ENCODE assay signal across 7 cellular contexts in the genomic region with DNA sequence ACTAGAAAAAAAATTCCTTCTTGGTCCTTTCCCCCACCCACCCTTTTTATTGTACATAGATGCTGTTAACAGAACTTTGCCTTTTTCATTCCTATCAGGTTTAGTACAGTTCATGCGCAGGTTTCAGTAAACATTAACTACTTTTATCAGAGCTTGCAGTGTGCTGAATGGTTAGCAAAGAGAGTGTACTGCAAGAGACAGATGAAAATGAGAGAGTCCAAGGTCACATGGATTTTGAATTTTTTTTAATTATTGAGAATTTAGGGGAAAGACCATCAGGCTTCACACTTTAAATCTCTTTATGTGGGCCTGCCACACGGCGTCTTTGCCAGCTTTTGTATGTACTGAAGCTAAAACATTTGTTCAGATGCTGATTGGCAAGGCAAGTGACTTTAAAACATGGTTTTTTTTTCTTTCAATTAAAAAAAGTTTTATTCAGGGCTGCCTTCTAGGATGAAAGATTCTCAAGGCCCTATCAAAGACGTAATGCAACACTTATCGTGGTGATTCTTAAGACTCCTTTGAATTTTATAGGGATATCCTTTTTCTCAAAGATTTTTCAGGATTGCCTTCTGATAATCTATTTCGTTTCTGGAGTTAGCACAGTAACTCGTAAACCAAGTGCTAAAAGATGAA. TPM values are rescaled to one million over a fixed set of nuclear protein-coding genes. Genes with fewer than 3 reads are reported as not detected.
DNase-seq lines count a peak whose midpoint lies in the region; ATAC-seq and TF ChIP-seq lines count a peak whose summit lies in the region.

No MANE protein-coding gene starts in this region.

- H3K27ac ChIP-seq in OCI-LY3 (ENCODE audit: low read length) (peak overlapping the region; percentile 13; the same call in 1 of the 2 replicates), psoas muscle (peak overlapping the region; percentile 99)

- no peaks in the 10 kb centered on the region for H3K27me3 ChIP-seq in OCI-LY3 (ENCODE audit: low read depth, low read length)
- H3K27me3 ChIP-seq in psoas muscle (ENCODE audit: insufficient read depth in 3 of 3, low read length in 2 of 3), result no peaks in the 10 kb centered on the region

- WGBS in psoas muscle, 3 donors, result 59 to 88% (median 63%) methylated on average over 7 of the region's 7 CpGs

- DNase-seq in GM12864 (ENCODE audit: low read depth) (no peak), erythroblast (lab: John Stamatoyannopoulos, UW) (peak; percentile 66 to 82), psoas muscle (no peak), posterior vena cava (ENCODE audit: low spot score) (no peak), anterior cingulate cortex (lab: John Stamatoyannopoulos, UW) (no peak)
- no peak for DNase-seq in stimulated activated CD4-positive, alpha-beta T cell treated with anti-CD3 and anti-CD28 coated beads, Interleukin-4, amount 100 ng/mL, for 24 hours

- H2AFZ ChIP-seq in OCI-LY3 (ENCODE audit: low read depth, low read length), result no peak overlapping the region

- H3K79me2 ChIP-seq in OCI-LY3 (ENCODE audit: low read length), result peaks cover 81% of the 10 kb centered on the region

- peaks cover 43% of the 10 kb centered on the region for H4K20me1 ChIP-seq in OCI-LY3 (ENCODE audit: insufficient read depth, low read length)

- no peak for TF ChIP-seq POLR2A in erythroblast (IDR thresholded peaks at IDR 0.05; ENCODE audit: low read length)

- no peaks in the 10 kb centered on the region for H3K9me3 ChIP-seq in OCI-LY3 (ENCODE audit: insufficient read depth, low read length)
- no peaks in the 10 kb centered on the region for H3K9me3 ChIP-seq in psoas muscle

- H3K36me3 ChIP-seq in OCI-LY3 (replicated peaks; ENCODE audit: low read depth, low read length), result no peaks in the 10 kb centered on the region
- H3K36me3 ChIP-seq in psoas muscle (ENCODE audit: insufficient read depth in 1 of 2, low read depth in 1 of 2), result no peaks in the 10 kb centered on the region

- no peak for ATAC-seq in psoas muscle

- peak overlapping the region; percentile 98 for H3K4me2 ChIP-seq in OCI-LY3 (ENCODE audit: low read length)

- H3K4me1 ChIP-seq in OCI-LY3 (ENCODE audit: low read length), result peaks cover 89% of the 10 kb centered on the region
- peaks cover 73% of the 10 kb centered on the region for H3K4me1 ChIP-seq in psoas muscle

- intact Hi-C loops in psoas muscle (cut with DNase I) (loop anchor here (5.0 to 10.0 kb wide), 2 partner anchors 77 to 405 kb away; no protein-coding TSS in a partner anchor), posterior vena cava (cut with DNase I) (no loop called here)

- peak overlapping the region; percentile 75; the same call in 1 of the 2 replicates for H3K4me3 ChIP-seq in GM12864 (ENCODE audit: low read depth, low read length)
- H3K4me3 ChIP-seq in OCI-LY3 (ENCODE audit: low read length), result peak overlapping the region; percentile 78
- peak overlapping the region; percentile 83 for H3K4me3 ChIP-seq in psoas muscle

- peak overlapping the region; percentile 71 for H3K9ac ChIP-seq in OCI-LY3 (ENCODE audit: low read length)

- TF ChIP-seq CTCF in GM12864 (IDR thresholded peaks at IDR 0.05; ENCODE audit: low read depth, low read length, missing control alignments), result no peak
- no peak for TF ChIP-seq CTCF in OCI-LY3 (IDR thresholded peaks at IDR 0.05; ENCODE audit: low read depth, low read length)
- no peak for TF ChIP-seq CTCF in psoas muscle (IDR thresholded peaks at IDR 0.05)

RNA-seq across cellular contexts. Expression of a gene that starts 32.2 kb away (rescaled TPM):
- total RNA-seq in psoas muscle (10 to 100 TPM; 32.7 to 49.4 (median 39.6) TPM), posterior vena cava (10 to 100 TPM; 28.8 to 31.8 TPM)
- 10 to 100 TPM in 1 of 3 donors, 1 to 10 TPM in 2; 4.6 to 15.1 (median 8.9) TPM for polyA plus RNA-seq in psoas muscle

Comparison
In these comparisons a context has a peak if more than half of its experiments do, and no peak if none do; other contexts are left out.
1. DNase-seq: peak in erythroblast (2 of 2); none in GM12864 (single experiment), psoas muscle (0 of 2), stimulated activated CD4-positive, alpha-beta T cell treated with anti-CD3 and anti-CD28 coated beads, Interleukin-4, amount 100 ng/mL, for 24 hours (single experiment), posterior vena cava (single experiment) and anterior cingulate cortex (0 of 58).
2. intact Hi-C loops: an anchor here in psoas muscle (5.0 to 10.0 kb wide); none called in posterior vena cava.
3. Peak in every context shown above with its lines, with median percentiles within 50 percentile points of each other: H3K4me3 ChIP-seq.